ENCODE assay signal across 8 cellular contexts in genomic region chr13:39942901-39943273, GRCh38.
A peak's percentile ranks its signal among the peaks of the same experiment; 100 is the strongest.
DNase-seq lines count a peak whose midpoint lies in the region; ATAC-seq and TF ChIP-seq lines count a peak whose summit lies in the region.

No MANE protein-coding gene starts in this region.

- H3K36me3 Mint-ChIP-seq in GM23338 (ENCODE audit: low read depth): no peaks in the 10 kb centered on the region
- H3K36me3 Mint-ChIP-seq in activated naive CD4-positive, alpha-beta T cell treated with anti-CD3 and anti-CD28 coated beads for 36 hours (ENCODE audit: low read depth): no peaks in the 10 kb centered on the region

- peak; percentile 100 for TF ChIP-seq CTCF in GM06990 (IDR thresholded peaks at IDR 0.05; ENCODE audit: insufficient read depth, low read length, poor library complexity, severe bottlenecking)
- TF ChIP-seq CTCF in GM23338 (conservative IDR thresholded peaks at IDR 0.05; ENCODE audit: low read depth in 2 of 2): peak; percentile 97 to 99
- peak; percentile 84 to 99 (median 90) for TF ChIP-seq CTCF in heart left ventricle (IDR thresholded peaks at IDR 0.05)

- H3K4me1 ChIP-seq in GM23338 (ENCODE audit: insufficient read depth): peaks cover 4% of the 10 kb centered on the region
- H3K4me1 ChIP-seq in Karpas-422 (ENCODE audit: low read length): peaks cover 9% of the 10 kb centered on the region
- peaks cover 0 to 6% (median 0%) of the 10 kb centered on the region in 12 donors for H3K4me1 ChIP-seq in heart left ventricle

- H3K36me3 ChIP-seq in GM06990 (ENCODE audit: control insufficient read depth, insufficient read depth, low read length): no peaks in the 10 kb centered on the region
- H3K36me3 ChIP-seq in GM23338 (ENCODE audit: insufficient read depth): no peaks in the 10 kb centered on the region
- no peaks in the 10 kb centered on the region for H3K36me3 ChIP-seq in Karpas-422 (ENCODE audit: insufficient read depth, low read length)
- H3K36me3 ChIP-seq in heart left ventricle: no peaks in the 10 kb centered on the region

- no peak overlapping the region for H3K4me3 ChIP-seq in GM06990 (replicated peaks; ENCODE audit: low read depth, low read length)
- H3K4me3 ChIP-seq in GM23338: no peak overlapping the region
- H3K4me3 ChIP-seq in Karpas-422 (ENCODE audit: low read length): no peak overlapping the region
- H3K4me3 ChIP-seq in heart left ventricle: no peak overlapping the region

- peaks cover 7% of the 10 kb centered on the region for H3K27me3 Mint-ChIP-seq in GM23338 (ENCODE audit: insufficient read depth, low read depth, poor library complexity)
- H3K27me3 Mint-ChIP-seq in activated naive CD4-positive, alpha-beta T cell treated with anti-CD3 and anti-CD28 coated beads for 36 hours (ENCODE audit: low read depth): no peaks in the 10 kb centered on the region

- no peaks in the 10 kb centered on the region for H3K27me3 ChIP-seq in GM06990 (replicated peaks; ENCODE audit: control insufficient read depth, insufficient read depth, low read length)
- no peaks in the 10 kb centered on the region for H3K27me3 ChIP-seq in GM23338 (ENCODE audit: insufficient read depth)
- H3K27me3 ChIP-seq in Karpas-422 (ENCODE audit: low read length): no peaks in the 10 kb centered on the region
- H3K27me3 ChIP-seq in heart left ventricle: no peaks in the 10 kb centered on the region

- peaks cover 15% of the 10 kb centered on the region for H3K4me1 Mint-ChIP-seq in GM23338
- H3K4me1 Mint-ChIP-seq in activated naive CD4-positive, alpha-beta T cell treated with anti-CD3 and anti-CD28 coated beads for 36 hours (ENCODE audit: low read depth): peaks cover 7% of the 10 kb centered on the region

- H3K9me2 ChIP-seq in GM23338 (ENCODE audit: insufficient read depth): 0 out of 2 replicates have a peak, but pooled peaks cover 4% of the 10 kb centered on the region
- H3K9me2 ChIP-seq in Karpas-422 (replicated peaks; ENCODE audit: insufficient read depth, low read length): no peaks in the 10 kb centered on the region

- H3K9me3 ChIP-seq in Karpas-422 (ENCODE audit: low read length) (no peaks in the 10 kb centered on the region), heart left ventricle (no peaks in the 10 kb centered on the region)

- H3K9ac ChIP-seq in Karpas-422 (ENCODE audit: low read length): peak overlapping the region; percentile 42; the same call in 1 of the 2 replicates

- DNase-seq in GM06990 (ENCODE audit: extremely low read depth, insufficient read length) (no peak), GM23338 (ENCODE audit: low spot score) (peak; percentile 94), Karpas-422 (peak; percentile 92), SKM-1 (lab: John Stamatoyannopoulos, UW; ENCODE audit: unreplicated experiment) (peak; percentile 51), heart left ventricle (peak in 4 of 5 donors; percentile 44 to 68 (median 60)), retina (peak; percentile 29), putamen (ENCODE audit: low spot score) (no peak)
- peak; percentile 82 for DNase-seq in activated naive CD4-positive, alpha-beta T cell treated with anti-CD3 and anti-CD28 coated beads for 36 hours

- ATAC-seq in GM23338 (peak; percentile 97), heart left ventricle (peak; percentile 61 to 97 (median 88))

- no peak overlapping the region for H3K4me2 ChIP-seq in GM23338
- H3K4me2 ChIP-seq in Karpas-422 (ENCODE audit: low read depth, low read length, poor library complexity, severe bottlenecking): peak overlapping the region; percentile 59

- H4K20me1 ChIP-seq in GM23338 (replicated peaks; ENCODE audit: insufficient read depth) (no peaks in the 10 kb centered on the region), Karpas-422 (ENCODE audit: insufficient read depth, low read depth, low read length) (no peaks in the 10 kb centered on the region)

- no peak for TF ChIP-seq POLR2A in heart left ventricle (IDR thresholded peaks at IDR 0.05)

- no peak overlapping the region for H2AFZ ChIP-seq in GM23338
- peak overlapping the region; percentile 94 for H2AFZ ChIP-seq in Karpas-422 (ENCODE audit: low read length)

- H3K27ac ChIP-seq in GM23338 (ENCODE audit: low read depth) (no peak overlapping the region), Karpas-422 (ENCODE audit: low read length) (no peak overlapping the region), heart left ventricle (no peak overlapping the region)

- WGBS in heart left ventricle, 4 donors: 35 to 39% (median 38%) methylated on average over 6 to 8 of the region's 8 CpGs

- H3K4me3 Mint-ChIP-seq in GM23338: no peak overlapping the region
- no peak overlapping the region for H3K4me3 Mint-ChIP-seq in activated naive CD4-positive, alpha-beta T cell treated with anti-CD3 and anti-CD28 coated beads for 36 hours

- CTCF ChIA-PET in activated naive CD4-positive, alpha-beta T cell treated with anti-CD3 and anti-CD28 coated beads for 36 hours (lab: Charles Lee): interaction anchor here (0.5 to 6.6 kb wide), 35 partner anchors 10 to 834 kb away, joined by 3 to 67 read pairs (median 4); no protein-coding TSS in a partner anchor

- intact Hi-C loops in activated naive CD4-positive, alpha-beta T cell treated with anti-CD3 and anti-CD28 coated beads for 36 hours (cut with micrococcal nuclease): loop anchor here (1.0 to 5.0 kb wide), 5 partner anchors 124 to 834 kb away; no protein-coding TSS in a partner anchor
- intact Hi-C loops in heart left ventricle (cut with DNase I): loop anchor here in 9 of 10 donors (2.0 to 10.0 kb wide), 8 partner anchors 156 to 740 kb away; no protein-coding TSS in a partner anchor

- no peaks in the 10 kb centered on the region for H3F3A ChIP-seq in GM23338 (replicated peaks; ENCODE audit: low read depth)

- no peaks in the 10 kb centered on the region; the same call in 2 of the 3 replicates for H3K9me3 Mint-ChIP-seq in GM23338
- H3K9me3 Mint-ChIP-seq in activated naive CD4-positive, alpha-beta T cell treated with anti-CD3 and anti-CD28 coated beads for 36 hours: no peaks in the 10 kb centered on the region

- H3K79me2 ChIP-seq in GM23338 (replicated peaks; ENCODE audit: insufficient read depth) (no peaks in the 10 kb centered on the region), Karpas-422 (ENCODE audit: low read length) (no peaks in the 10 kb centered on the region)

- H3K27ac Mint-ChIP-seq in GM23338: no peak overlapping the region
- H3K27ac Mint-ChIP-seq in activated naive CD4-positive, alpha-beta T cell treated with anti-CD3 and anti-CD28 coated beads for 36 hours: no peak overlapping the region

TF ChIP-seq in GM23338, 12 proteins besides CTCF, POLR2A, EP300 and RAD21 (continues in another document):
- TF ChIP-seq, protein P1, sequence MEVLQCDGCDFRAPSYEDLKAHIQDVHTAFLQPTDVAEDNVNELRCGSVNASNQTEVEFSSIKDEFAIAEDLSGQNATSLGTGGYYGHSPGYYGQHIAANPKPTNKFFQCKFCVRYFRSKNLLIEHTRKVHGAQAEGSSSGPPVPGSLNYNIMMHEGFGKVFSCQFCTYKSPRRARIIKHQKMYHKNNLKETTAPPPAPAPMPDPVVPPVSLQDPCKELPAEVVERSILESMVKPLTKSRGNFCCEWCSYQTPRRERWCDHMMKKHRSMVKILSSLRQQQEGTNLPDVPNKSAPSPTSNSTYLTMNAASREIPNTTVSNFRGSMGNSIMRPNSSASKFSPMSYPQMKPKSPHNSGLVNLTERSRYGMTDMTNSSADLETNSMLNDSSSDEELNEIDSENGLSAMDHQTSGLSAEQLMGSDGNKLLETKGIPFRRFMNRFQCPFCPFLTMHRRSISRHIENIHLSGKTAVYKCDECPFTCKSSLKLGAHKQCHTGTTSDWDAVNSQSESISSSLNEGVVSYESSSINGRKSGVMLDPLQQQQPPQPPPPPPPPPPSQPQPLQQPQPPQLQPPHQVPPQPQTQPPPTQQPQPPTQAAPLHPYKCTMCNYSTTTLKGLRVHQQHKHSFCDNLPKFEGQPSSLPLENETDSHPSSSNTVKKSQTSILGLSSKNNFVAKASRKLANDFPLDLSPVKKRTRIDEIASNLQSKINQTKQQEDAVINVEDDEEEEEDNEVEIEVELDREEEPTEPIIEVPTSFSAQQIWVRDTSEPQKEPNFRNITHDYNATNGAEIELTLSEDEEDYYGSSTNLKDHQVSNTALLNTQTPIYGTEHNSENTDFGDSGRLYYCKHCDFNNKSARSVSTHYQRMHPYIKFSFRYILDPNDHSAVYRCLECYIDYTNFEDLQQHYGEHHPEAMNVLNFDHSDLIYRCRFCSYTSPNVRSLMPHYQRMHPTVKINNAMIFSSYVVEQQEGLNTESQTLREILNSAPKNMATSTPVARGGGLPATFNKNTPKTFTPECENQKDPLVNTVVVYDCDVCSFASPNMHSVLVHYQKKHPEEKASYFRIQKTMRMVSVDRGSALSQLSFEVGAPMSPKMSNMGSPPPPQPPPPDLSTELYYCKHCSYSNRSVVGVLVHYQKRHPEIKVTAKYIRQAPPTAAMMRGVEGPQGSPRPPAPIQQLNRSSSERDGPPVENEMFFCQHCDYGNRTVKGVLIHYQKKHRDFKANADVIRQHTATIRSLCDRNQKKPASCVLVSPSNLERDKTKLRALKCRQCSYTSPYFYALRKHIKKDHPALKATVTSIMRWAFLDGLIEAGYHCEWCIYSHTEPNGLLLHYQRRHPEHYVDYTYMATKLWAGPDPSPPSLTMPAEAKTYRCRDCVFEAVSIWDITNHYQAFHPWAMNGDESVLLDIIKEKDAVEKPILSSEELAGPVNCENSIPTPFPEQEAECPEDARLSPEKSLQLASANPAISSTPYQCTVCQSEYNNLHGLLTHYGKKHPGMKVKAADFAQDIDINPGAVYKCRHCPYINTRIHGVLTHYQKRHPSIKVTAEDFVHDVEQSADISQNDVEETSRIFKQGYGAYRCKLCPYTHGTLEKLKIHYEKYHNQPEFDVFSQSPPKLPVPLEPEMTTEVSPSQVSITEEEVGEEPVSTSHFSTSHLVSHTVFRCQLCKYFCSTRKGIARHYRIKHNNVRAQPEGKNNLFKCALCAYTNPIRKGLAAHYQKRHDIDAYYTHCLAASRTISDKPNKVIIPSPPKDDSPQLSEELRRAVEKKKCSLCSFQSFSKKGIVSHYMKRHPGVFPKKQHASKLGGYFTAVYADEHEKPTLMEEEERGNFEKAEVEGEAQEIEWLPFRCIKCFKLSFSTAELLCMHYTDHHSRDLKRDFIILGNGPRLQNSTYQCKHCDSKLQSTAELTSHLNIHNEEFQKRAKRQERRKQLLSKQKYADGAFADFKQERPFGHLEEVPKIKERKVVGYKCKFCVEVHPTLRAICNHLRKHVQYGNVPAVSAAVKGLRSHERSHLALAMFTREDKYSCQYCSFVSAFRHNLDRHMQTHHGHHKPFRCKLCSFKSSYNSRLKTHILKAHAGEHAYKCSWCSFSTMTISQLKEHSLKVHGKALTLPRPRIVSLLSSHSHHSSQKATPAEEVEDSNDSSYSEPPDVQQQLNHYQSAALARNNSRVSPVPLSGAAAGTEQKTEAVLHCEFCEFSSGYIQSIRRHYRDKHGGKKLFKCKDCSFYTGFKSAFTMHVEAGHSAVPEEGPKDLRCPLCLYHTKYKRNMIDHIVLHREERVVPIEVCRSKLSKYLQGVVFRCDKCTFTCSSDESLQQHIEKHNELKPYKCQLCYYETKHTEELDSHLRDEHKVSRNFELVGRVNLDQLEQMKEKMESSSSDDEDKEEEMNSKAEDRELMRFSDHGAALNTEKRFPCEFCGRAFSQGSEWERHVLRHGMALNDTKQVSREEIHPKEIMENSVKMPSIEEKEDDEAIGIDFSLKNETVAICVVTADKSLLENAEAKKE (CRISPR knock-in tag; IDR thresholded peaks at IDR 0.05): peak; percentile 84
- TF ChIP-seq ZNF331 (CRISPR knock-in tag; IDR thresholded peaks at IDR 0.05; ENCODE audit: low read depth) (no peak), JUNB (IDR thresholded peaks at IDR 0.05; ENCODE audit: unreplicated experiment) (no peak)

Comparison
In these comparisons a context has a peak if more than half of its experiments do, and no peak if none do; other contexts are left out.
1. DNase-seq: peak in GM23338 (single experiment), Karpas-422 (single experiment), SKM-1 (single experiment), activated naive CD4-positive, alpha-beta T cell treated with anti-CD3 and anti-CD28 coated beads for 36 hours (single experiment), heart left ventricle (4 of 5) and retina (single experiment); none in GM06990 (single experiment) and putamen (single experiment).
2. Peak in every context shown above with its lines, with median percentiles within 50 percentile points of each other: CTCF ChIP-seq.